In genomic region chr18:64271975-64272659, GRCh38 we compare ENCODE assay signal across 22 cellular contexts.
"Had no signal": no experiment of that assay in that cellular context is flagged by ENCODE, and none has a peak within 500 bp of the region (broad histone marks: within the 10 kb centered on the region; RNA-seq: fewer than 3 reads in every experiment).

No MANE protein-coding gene starts in this region.

- H3K27me3 ChIP-seq: Peyer's patch, SJCRH30 had no signal

- H3K27me3 Mint-ChIP-seq: activated CD4-positive, alpha-beta memory T cell treated with anti-CD3 and anti-CD28 coated beads, Interleukin-2, amount 10 ng/mL, durations not matched to agents 7 days and 5 days; activated CD4-positive, alpha-beta T cell treated with anti-CD3 and anti-CD28 coated beads for 36 hours; activated naive CD4-positive, alpha-beta T cell treated with anti-CD3 and anti-CD28 coated beads, Interleukin-2, amount 50 U/mL, for 24 hours had no signal

- H3K27ac Mint-ChIP-seq: activated CD4-positive, alpha-beta memory T cell treated with anti-CD3 and anti-CD28 coated beads, Interleukin-2, amount 10 ng/mL, durations not matched to agents 7 days and 5 days; activated CD4-positive, alpha-beta T cell treated with anti-CD3 and anti-CD28 coated beads for 36 hours; activated naive CD4-positive, alpha-beta T cell treated with anti-CD3 and anti-CD28 coated beads, Interleukin-2, amount 50 U/mL, for 24 hours; activated T-cell treated with anti-CD3 and anti-CD28 coated beads, Interleukin-2, amount 50 U/mL, for 72 hours had no signal

- H3K4me1 ChIP-seq: SJCRH30 had no signal

- DNase-seq: activated CD4-positive, alpha-beta memory T cell treated with anti-CD3 and anti-CD28 coated beads, Interleukin-2, amount 10 ng/mL, durations not matched to agents 7 days and 5 days; activated CD4-positive, alpha-beta T cell treated with anti-CD3 and anti-CD28 coated beads for 36 hours; activated CD4-positive, alpha-beta T cell treated with anti-CD3 and anti-CD28 coated beads, Interleukin-2, amount 50 U/mL, for 1 hour; activated CD8-positive, alpha-beta memory T cell treated with anti-CD3 and anti-CD28 coated beads, Interleukin-2, amount 50 U/mL, for 4 hours; activated T-cell treated with anti-CD3 and anti-CD28 coated beads, Interleukin-2, amount 50 U/mL, for 72 hours; aorta; central memory CD4-positive, alpha-beta T cell; NCI-H1694; NCI-H2029; NCI-H2107; NCI-H526 treated with DMSO at 0.1 percent for 48 hours; NCI-H82; NK-92 treated with Interleukin-12 subunit alpha and Interleukin-12 subunit beta, amount 100 ng/mL, for 24 hours; Right ventricle myocardium superior; SJCRH30; SK-N-SH; T-helper 1 cell had no signal

- H3K9me3 ChIP-seq: Peyer's patch, SJCRH30 had no signal

- H3K27ac ChIP-seq: KMS-11, Peyer's patch, RWPE1, SJCRH30, VCaP had no signal

- H3K4me3 ChIP-seq: Peyer's patch, SJCRH30 had no signal

- H3K4me2 ChIP-seq: KMS-11, SK-N-SH had no signal

- H3K4me1 Mint-ChIP-seq: activated CD4-positive, alpha-beta memory T cell treated with anti-CD3 and anti-CD28 coated beads, Interleukin-2, amount 10 ng/mL, durations not matched to agents 7 days and 5 days; activated CD4-positive, alpha-beta T cell treated with anti-CD3 and anti-CD28 coated beads for 36 hours; activated naive CD4-positive, alpha-beta T cell treated with anti-CD3 and anti-CD28 coated beads, Interleukin-2, amount 50 U/mL, for 24 hours had no signal

- H3K36me3 Mint-ChIP-seq: activated naive CD4-positive, alpha-beta T cell treated with anti-CD3 and anti-CD28 coated beads, Interleukin-2, amount 50 U/mL, for 24 hours had no signal

- H3K4me3 Mint-ChIP-seq: activated CD4-positive, alpha-beta memory T cell treated with anti-CD3 and anti-CD28 coated beads, Interleukin-2, amount 10 ng/mL, durations not matched to agents 7 days and 5 days; activated CD4-positive, alpha-beta T cell treated with anti-CD3 and anti-CD28 coated beads for 36 hours; activated naive CD4-positive, alpha-beta T cell treated with anti-CD3 and anti-CD28 coated beads, Interleukin-2, amount 50 U/mL, for 24 hours; activated T-cell treated with anti-CD3 and anti-CD28 coated beads, Interleukin-2, amount 50 U/mL, for 72 hours had no signal

- H3K9ac ChIP-seq: KMS-11, SK-N-SH had no signal

- H3K36me3 ChIP-seq: Peyer's patch, SJCRH30 had no signal

- ATAC-seq: activated CD4-positive, alpha-beta T cell treated with anti-CD3 and anti-CD28 coated beads for 36 hours; activated T-cell treated with anti-CD3 and anti-CD28 coated beads, Interleukin-2, amount 50 U/mL, for 72 hours had no signal
